ENCODE assay signal across 1 cellular context in the genomic region with DNA sequence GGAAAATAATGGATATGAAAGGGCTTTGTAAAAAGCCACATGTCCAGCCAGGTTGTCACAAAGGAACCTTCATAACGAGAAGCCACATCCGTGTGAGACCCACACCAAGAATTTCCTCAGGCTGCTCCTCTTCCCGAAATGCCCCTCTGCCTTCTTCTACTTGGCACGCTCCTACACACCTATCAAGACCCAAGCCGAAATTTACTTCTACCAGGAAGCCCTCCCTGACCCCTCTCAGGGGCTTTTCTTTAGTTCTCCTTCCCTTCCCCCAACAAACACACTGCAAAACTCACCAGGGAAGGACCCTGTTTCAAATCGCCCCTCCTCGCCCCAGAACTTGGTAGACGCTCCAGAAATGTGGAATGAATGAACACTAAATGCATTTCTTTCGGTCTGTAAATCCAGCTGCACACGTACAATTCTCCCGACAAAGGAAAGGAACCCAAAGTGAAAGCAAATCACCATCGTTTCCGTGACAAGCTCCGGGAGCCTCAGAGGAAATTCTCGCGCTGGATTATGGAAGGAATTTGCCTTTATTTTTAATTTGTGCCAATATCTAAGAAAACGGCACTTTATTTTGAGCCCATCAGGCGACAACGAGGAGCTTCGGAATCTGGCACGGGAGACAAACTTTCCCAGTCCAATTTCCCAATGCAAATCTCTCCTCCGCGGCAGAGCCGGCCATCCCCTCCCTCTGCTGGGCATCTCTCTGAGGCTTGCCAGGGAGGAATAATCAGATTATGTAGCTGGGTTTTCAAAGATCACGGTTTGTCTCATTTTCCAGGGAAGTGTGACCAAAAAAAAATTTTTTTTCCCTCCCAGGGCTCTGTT.
TF ChIP-seq lines count a peak whose summit lies in the region.

No MANE protein-coding gene starts in this region.

TF ChIP-seq in H1, 55 proteins besides CTCF, POLR2A, EP300 and RAD21 (continued from another document):
- TF ChIP-seq TEAD4 (IDR thresholded peaks at IDR 0.05; ENCODE audit: low read depth, low read length) (no peak), SIN3A (conservative IDR thresholded peaks at IDR 0.05 in 1 of 2, IDR thresholded peaks at IDR 0.05 in 1 of 2; ENCODE audit: low read depth in 1 of 2, low read length in 2 of 2) (no peak), RBBP5 (IDR thresholded peaks at IDR 0.05; ENCODE audit: borderline replicate concordance, low read depth, low read length) (no peak), FOSL1 (IDR thresholded peaks at IDR 0.05; ENCODE audit: insufficient read depth, low read depth, low read length) (no peak), TAF1 (IDR thresholded peaks at IDR 0.05; ENCODE audit: low read depth, low read length) (no peak), ASH2L (IDR thresholded peaks at IDR 0.05; ENCODE audit: low read length) (no peak), EZH2 (IDR thresholded peaks at IDR 0.05; ENCODE audit: low read depth, low read length, severe bottlenecking) (no peak), CREB1 (IDR thresholded peaks at IDR 0.05) (no peak), KDM1A (IDR thresholded peaks at IDR 0.05; ENCODE audit: borderline replicate concordance, low read length) (no peak), BRCA1 (IDR thresholded peaks at IDR 0.05; ENCODE audit: low read depth, low read length) (no peak), RFX5 (IDR thresholded peaks at IDR 0.05; ENCODE audit: borderline replicate concordance, low read depth, low read length) (no peak)
- TF ChIP-seq, protein P1, sequence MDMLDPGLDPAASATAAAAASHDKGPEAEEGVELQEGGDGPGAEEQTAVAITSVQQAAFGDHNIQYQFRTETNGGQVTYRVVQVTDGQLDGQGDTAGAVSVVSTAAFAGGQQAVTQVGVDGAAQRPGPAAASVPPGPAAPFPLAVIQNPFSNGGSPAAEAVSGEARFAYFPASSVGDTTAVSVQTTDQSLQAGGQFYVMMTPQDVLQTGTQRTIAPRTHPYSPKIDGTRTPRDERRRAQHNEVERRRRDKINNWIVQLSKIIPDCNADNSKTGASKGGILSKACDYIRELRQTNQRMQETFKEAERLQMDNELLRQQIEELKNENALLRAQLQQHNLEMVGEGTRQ (IDR thresholded peaks at IDR 0.05; ENCODE audit: low read length) = no peak
